8 cellular contexts compared by ENCODE assay signal in the genomic region with DNA sequence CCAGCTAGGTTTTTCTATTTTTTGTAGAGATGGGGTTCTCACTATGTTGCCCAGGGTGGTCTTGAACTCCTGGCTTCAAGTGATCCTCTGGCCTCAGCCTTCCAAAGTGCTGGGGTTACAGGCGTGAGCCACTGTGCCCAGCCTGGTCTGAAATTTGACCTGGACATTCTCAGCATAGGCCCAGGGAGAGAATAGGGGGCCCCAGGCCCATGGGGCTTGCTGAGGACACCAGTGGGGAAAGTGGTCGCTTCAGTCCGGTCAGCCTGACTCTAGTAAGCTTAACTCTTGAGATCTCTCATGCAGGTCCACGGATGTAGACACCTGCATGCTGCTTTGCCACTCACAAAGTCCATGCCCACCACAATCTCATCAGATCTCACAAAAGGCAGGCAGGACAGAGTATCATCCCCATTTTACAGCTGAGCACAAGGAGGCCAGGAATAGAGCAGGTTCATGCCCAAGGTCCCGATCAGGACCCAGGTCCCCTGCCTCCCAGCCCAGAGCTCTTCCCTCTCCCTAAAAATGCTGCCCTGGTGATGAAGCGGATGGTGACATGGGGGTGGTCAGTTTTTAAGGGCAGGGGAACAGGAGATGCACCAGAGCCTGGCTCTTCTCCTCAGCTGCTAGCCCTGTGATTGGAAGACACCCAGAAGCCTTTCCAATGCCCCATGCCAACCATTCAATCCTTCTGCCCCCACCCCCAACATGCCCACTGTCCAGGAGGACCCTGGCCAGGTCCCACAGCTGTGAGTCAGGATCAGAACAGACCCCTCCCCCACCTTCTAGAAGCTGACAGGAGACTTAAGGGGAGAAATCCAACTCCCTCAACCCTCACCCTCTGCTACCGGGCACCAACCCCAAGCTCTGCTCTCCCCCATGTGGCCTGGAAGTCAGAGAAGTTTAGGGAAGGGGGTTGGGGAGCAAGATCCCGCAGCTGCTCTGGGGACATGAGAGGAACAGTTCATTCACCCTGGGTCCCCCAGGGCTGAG. TPM values are rescaled to one million over a fixed set of nuclear protein-coding genes. Genes with fewer than 3 reads are reported as not detected.
A peak's percentile ranks its signal among the peaks of the same experiment; 100 is the strongest.
DNase-seq lines count a peak whose midpoint lies in the region; ATAC-seq and TF ChIP-seq lines count a peak whose summit lies in the region.

No MANE protein-coding gene starts in this region.

- peaks cover 36% of the 10 kb centered on the region for H3K4me1 Mint-ChIP-seq in activated naive CD4-positive, alpha-beta T cell treated with anti-CD3 and anti-CD28 coated beads for 36 hours (ENCODE audit: low read depth)

- peak overlapping the region; percentile 42 to 56 for H3K27ac ChIP-seq in liver (ENCODE audit: low read depth in 1 of 2, low read length in 2 of 2)
- peak overlapping the region; percentile 80 to 94 (median 90) for H3K27ac ChIP-seq in transverse colon

- H3K9me3 ChIP-seq in liver (ENCODE audit: control insufficient read depth in 4 of 4, low read length in 3 of 4) (no peaks in the 10 kb centered on the region), transverse colon (no peaks in the 10 kb centered on the region)

- no peaks in the 10 kb centered on the region for H3K27me3 Mint-ChIP-seq in activated naive CD4-positive, alpha-beta T cell treated with anti-CD3 and anti-CD28 coated beads for 36 hours (ENCODE audit: low read depth)

- 89% methylated on average over 8 of the region's 8 CpGs for WGBS in liver
- 73% methylated on average over 8 of the region's 8 CpGs; no CpG with 5 or more reads in 1 of the 2 donors for WGBS in transverse colon (ENCODE audit: low coverage in 1 of 2), 2 donors

- peak overlapping the region; percentile 86 for H3K4me3 Mint-ChIP-seq in activated naive CD4-positive, alpha-beta T cell treated with anti-CD3 and anti-CD28 coated beads for 36 hours

- H3K9me3 Mint-ChIP-seq in activated naive CD4-positive, alpha-beta T cell treated with anti-CD3 and anti-CD28 coated beads for 36 hours = no peaks in the 10 kb centered on the region

- DNase-seq in activated naive CD4-positive, alpha-beta T cell treated with anti-CD3 and anti-CD28 coated beads for 36 hours = no peak
- no peak for DNase-seq in activated naive CD4-positive, alpha-beta T cell treated with Interleukin-2 at 50 U/mL for 16 hours
- no peak for DNase-seq in astrocyte of the cerebellum (ENCODE audit: low read depth)
- DNase-seq in transverse colon = no peak
- no peak for DNase-seq in NCI-H2171 treated with DMSO at 0.1 percent for 48 hours (lab: John Stamatoyannopoulos, UW)

- no peak overlapping the region for H3K27ac Mint-ChIP-seq in activated naive CD4-positive, alpha-beta T cell treated with anti-CD3 and anti-CD28 coated beads for 36 hours

- H3K36me3 ChIP-seq in liver (ENCODE audit: control insufficient read depth in 4 of 4, insufficient read depth in 3 of 4, low read depth in 1 of 4, low read length in 3 of 4) (peaks cover 0 to 3% (median 0%) of the 10 kb centered on the region in 4 donors), transverse colon (no peaks in the 10 kb centered on the region)

- in situ Hi-C loops in astrocyte of the cerebellum (cut with HindIII; ENCODE audit: low sequenced_read_pairs) (no loop called here), transverse colon (cut with MboI; ENCODE audit: low pct_ligation_motif_present in 1 of 4, low pct_unique_long_range_greater_than_20kb in 1 of 4, low sequenced_read_pairs in 3 of 4) (no loop called here)

- peaks cover 0 to 27% (median 9%) of the 10 kb centered on the region in 4 donors for H3K4me1 ChIP-seq in liver (ENCODE audit: control insufficient read depth in 4 of 4, insufficient read depth in 4 of 4, low read length in 3 of 4)
- H3K4me1 ChIP-seq in transverse colon = peaks cover 32 to 62% (median 48%) of the 10 kb centered on the region in 4 donors

- no peak for TF ChIP-seq POLR2A in transverse colon (IDR thresholded peaks at IDR 0.05)

- TF ChIP-seq RAD21 in liver (IDR thresholded peaks at IDR 0.05) = no peak

- ATAC-seq in GM21423 (IDR thresholded peaks at IDR 0.05; ENCODE audit: unreplicated experiment) = no peak
- no peak for ATAC-seq in GM19035 (IDR thresholded peaks at IDR 0.05; ENCODE audit: unreplicated experiment)

- CTCF ChIA-PET in activated naive CD4-positive, alpha-beta T cell treated with anti-CD3 and anti-CD28 coated beads for 36 hours (lab: Charles Lee) = interaction anchor here (0.6 to 1.6 kb wide), 8 partner anchors 10 to 1369 kb away, joined by 3 to 12 read pairs (median 4); no protein-coding TSS in a partner anchor

- no peak for TF ChIP-seq EP300 in transverse colon (IDR thresholded peaks at IDR 0.05; ENCODE audit: low read depth)

- no peak overlapping the region for H3K9ac ChIP-seq in liver (ENCODE audit: low read depth in 1 of 2, low read length in 2 of 2)

- no peak for TF ChIP-seq CTCF in astrocyte of the cerebellum (IDR thresholded peaks at IDR 0.05; ENCODE audit: low read depth, low read length, missing control alignments)
- no peak for TF ChIP-seq CTCF in liver (IDR thresholded peaks at IDR 0.05; ENCODE audit: low read depth, low read length, missing input control)
- TF ChIP-seq CTCF in transverse colon (IDR thresholded peaks at IDR 0.05) = no peak

- H3K27me3 ChIP-seq in liver (ENCODE audit: control insufficient read depth in 4 of 4, insufficient read depth in 4 of 4, low read length in 3 of 4) (no peaks in the 10 kb centered on the region), transverse colon (peaks cover 34% of the 10 kb centered on the region)

- H3K4me3 ChIP-seq in astrocyte of the cerebellum (ENCODE audit: low read depth, low read length) (peak overlapping the region; percentile 88), liver (ENCODE audit: low read depth in 1 of 3, low read length in 3 of 3) (no peak overlapping the region), transverse colon (peak overlapping the region in 3 of 4 donors; percentile 62 to 68 (median 66))

- H3K36me3 Mint-ChIP-seq in activated naive CD4-positive, alpha-beta T cell treated with anti-CD3 and anti-CD28 coated beads for 36 hours (ENCODE audit: low read depth) = peaks cover 5% of the 10 kb centered on the region

- intact Hi-C loops in activated naive CD4-positive, alpha-beta T cell treated with anti-CD3 and anti-CD28 coated beads for 36 hours (cut with micrococcal nuclease) = loop anchor here (10.0 kb wide), 1 partner anchor 409 kb away; the partner anchor contains the start of gene GNL2
- intact Hi-C loops in transverse colon (cut with DNase I; ENCODE audit: low total_unique reads) = no loop called here

TF ChIP-seq in liver, 16 proteins besides CTCF, POLR2A, EP300 and RAD21:
- peak; percentile 8 to 39 for TF ChIP-seq RXRA (IDR thresholded peaks at IDR 0.05)
- TF ChIP-seq ZBTB33 (IDR thresholded peaks at IDR 0.05) = no peak

RNA-seq across cellular contexts. Expression of gene FHL3, which starts 1.8 kb away (rescaled TPM):
- 10 to 100 TPM; 12.1 to 12.7 TPM for total RNA-seq in activated naive CD4-positive, alpha-beta T cell treated with anti-CD3 and anti-CD28 coated beads for 36 hours
- total RNA-seq in liver (1 to 10 TPM; 2.7 to 4.2 TPM), transverse colon (10 to 100 TPM in 3 of 4 donors, 1 to 10 TPM in 1; 3.0 to 19.1 (median 12.2) TPM)
- 1 to 10 TPM; 1.7 to 2.9 TPM for polyA plus RNA-seq in liver

RNA-seq across cellular contexts. Expression of gene UTP11, which starts 9.0 kb away (rescaled TPM):
- 10 to 100 TPM; 49.7 to 49.8 TPM for total RNA-seq in activated naive CD4-positive, alpha-beta T cell treated with anti-CD3 and anti-CD28 coated beads for 36 hours
- total RNA-seq in liver (10 to 100 TPM; 11.0 to 17.8 TPM), transverse colon (10 to 100 TPM in 2 of 4 donors, 1 to 10 TPM in 2; 3.2 to 22.2 (median 15.3) TPM)
- polyA plus RNA-seq in liver = 10 to 100 TPM; 11.0 to 12.6 TPM

RNA-seq across cellular contexts. Expression of gene SF3A3, which starts 13.7 kb away (rescaled TPM):
- total RNA-seq in activated naive CD4-positive, alpha-beta T cell treated with anti-CD3 and anti-CD28 coated beads for 36 hours = 10 to 100 TPM; 88.2 to 89.9 TPM
- total RNA-seq in liver (10 to 100 TPM; 30.2 to 39.6 TPM), transverse colon (10 to 100 TPM; 17.7 to 55.0 (median 39.5) TPM)
- polyA plus RNA-seq in liver = 10 to 100 TPM; 16.6 to 21.2 TPM

RNA-seq across cellular contexts. Expression of gene POU3F1, which starts 43.0 kb away (rescaled TPM):
- total RNA-seq in activated naive CD4-positive, alpha-beta T cell treated with anti-CD3 and anti-CD28 coated beads for 36 hours = not detected
- not detected for total RNA-seq in liver
- not detected for polyA plus RNA-seq in liver
- total RNA-seq in transverse colon = not detected

RNA-seq across cellular contexts. Expression of gene INPP5B, which starts 56.7 kb away (rescaled TPM):
- total RNA-seq in activated naive CD4-positive, alpha-beta T cell treated with anti-CD3 and anti-CD28 coated beads for 36 hours = 10 to 100 TPM; 30.4 to 31.2 TPM
- total RNA-seq in liver (10 to 100 TPM; 21.3 to 30.9 TPM), transverse colon (10 to 100 TPM; 32.6 to 43.6 (median 39.1) TPM)
- 1 to 10 TPM; 5.0 to 5.9 TPM for polyA plus RNA-seq in liver

Comparison
In these comparisons a context has a peak if more than half of its experiments do, and no peak if none do; other contexts are left out.
1. H3K4me3 ChIP-seq: peak in astrocyte of the cerebellum (single experiment) and transverse colon (3 of 4); none in liver (0 of 3).